In genomic region chr4:26104056-26104685, GRCh38 we compare ENCODE assay signal across 15 cellular contexts.
DNase-seq lines count a peak whose midpoint lies in the region; ATAC-seq, FAIRE-seq and TF ChIP-seq lines count a peak whose summit lies in the region.
"Had no signal": no experiment of that assay in that cellular context is flagged by ENCODE, and none has a peak within 500 bp of the region (broad histone marks: within the 10 kb centered on the region; RNA-seq: fewer than 3 reads in every experiment).

No MANE protein-coding gene starts in this region.

- no peak for TF ChIP-seq CTCF in esophagus squamous epithelium (IDR thresholded peaks at IDR 0.05)

- intact Hi-C loops in esophagus squamous epithelium (cut with DNase I) = no loop called here

- peaks cover 3 to 25% (median 13%) of the 10 kb centered on the region in 3 donors for H3K4me1 ChIP-seq in esophagus squamous epithelium

- DNase-seq in GM12891 (ENCODE audit: insufficient read length, low spot score) (no peak), islet precursor cell (no peak), RKO (ENCODE audit: low spot score) (no peak), esophagus squamous epithelium (lab: John Stamatoyannopoulos, UW) (no peak)
- DNase-seq: activated effector memory CD4-positive, alpha-beta T cell treated with anti-CD3 and anti-CD28 coated beads, Interleukin-2, amount 50 U/mL, for 16 hours; dermis blood vessel endothelial cell; NCI-H2081; NCI-H774; posterior cingulate gyrus; T-helper 9 cell had no signal

- no peaks in the 10 kb centered on the region for H3K36me3 ChIP-seq in esophagus squamous epithelium
- H3K36me3 ChIP-seq: esophagus muscularis mucosa had no signal

- no peak overlapping the region for H3K4me3 ChIP-seq in esophagus squamous epithelium
- H3K4me3 ChIP-seq: esophagus muscularis mucosa had no signal

- no peak for TF ChIP-seq POLR2A in GM12891 (IDR thresholded peaks at IDR 0.05; ENCODE audit: low read depth, low read length)
- TF ChIP-seq POLR2A in esophagus squamous epithelium (IDR thresholded peaks at IDR 0.05) = no peak

- peak; percentile 62 for FAIRE-seq in GM12891 (lab: Jason Lieb, UNC)

- 97 to 100% methylated on average over 3 of the region's 3 CpGs for WGBS in esophagus squamous epithelium, 2 donors

- no peaks in the 10 kb centered on the region for H3K9me3 ChIP-seq in esophagus squamous epithelium
- H3K9me3 ChIP-seq: esophagus muscularis mucosa had no signal

- ATAC-seq in GM18909 (IDR thresholded peaks at IDR 0.05; ENCODE audit: poor library complexity, unreplicated experiment) (peak; percentile 86), GM21619 (IDR thresholded peaks at IDR 0.05; ENCODE audit: unreplicated experiment) (peak; percentile 86), HG03280 (IDR thresholded peaks at IDR 0.05; ENCODE audit: unreplicated experiment) (peak; percentile 81), GM19397 (IDR thresholded peaks at IDR 0.05; ENCODE audit: unreplicated experiment) (no peak)

- no peak overlapping the region for H3K27ac ChIP-seq in esophagus squamous epithelium
- H3K27ac ChIP-seq: esophagus muscularis mucosa had no signal

- no peaks in the 10 kb centered on the region for H3K27me3 ChIP-seq in esophagus squamous epithelium
- H3K27me3 ChIP-seq: esophagus muscularis mucosa had no signal

TF ChIP-seq in GM12891, 5 proteins besides CTCF, POLR2A, EP300 and RAD21:
- TF ChIP-seq SPI1 (IDR thresholded peaks at IDR 0.05; ENCODE audit: low read depth, low read length) (no peak), PAX5 (IDR thresholded peaks at IDR 0.05; ENCODE audit: insufficient read depth, low read length, severe bottlenecking) (no peak), TAF1 (IDR thresholded peaks at IDR 0.05; ENCODE audit: low read depth, low read length) (no peak), POLR2AphosphoS5 (IDR thresholded peaks at IDR 0.05; ENCODE audit: low read depth, low read length) (no peak), POU2F2 (IDR thresholded peaks at IDR 0.05; ENCODE audit: low read depth, low read length) (no peak)
